ENCODE assay signal across 8 cellular contexts in genomic region chr7:99112097-99112496, GRCh38. TPM values are rescaled to one million over a fixed set of nuclear protein-coding genes. Genes with fewer than 3 reads are reported as not detected.
DNase-seq lines count a peak whose midpoint lies in the region; ATAC-seq and TF ChIP-seq lines count a peak whose summit lies in the region.

No MANE protein-coding gene starts in this region.

- H3K27ac Mint-ChIP-seq in naive thymus-derived CD8-positive, alpha-beta T cell, result peak overlapping the region; percentile 61 to 89 (median 72)

- H3K9me3 Mint-ChIP-seq in naive thymus-derived CD8-positive, alpha-beta T cell, result peaks cover 0 to 16% (median 11%) of the 10 kb centered on the region in 9 donors

- intact Hi-C loops in colonic mucosa (cut with DNase I), result no loop called here

- DNase-seq in OCI-M1 (lab: John Stamatoyannopoulos, UW), result peak; percentile 52
- peak in 3 of 10 donors; percentile 6 to 22 (median 20) for DNase-seq in naive thymus-derived CD8-positive, alpha-beta T cell
- DNase-seq in GM03348 (ENCODE audit: low spot score), result no peak
- no peak for DNase-seq in colonic mucosa
- DNase-seq in NCI-H146 treated with DMSO at 0.1 percent for 48 hours (lab: John Stamatoyannopoulos, UW; ENCODE audit: unreplicated experiment), result no peak

- ATAC-seq in GM18867 (IDR thresholded peaks at IDR 0.05; ENCODE audit: unreplicated experiment) (peak; percentile 68), HG02678 (IDR thresholded peaks at IDR 0.05; ENCODE audit: unreplicated experiment) (peak; percentile 77), GM19328 (IDR thresholded peaks at IDR 0.05; ENCODE audit: unreplicated experiment) (no peak)
- ATAC-seq in naive thymus-derived CD8-positive, alpha-beta T cell, result peak; percentile 70 to 73

- no peaks in the 10 kb centered on the region for H3K36me3 ChIP-seq in colonic mucosa

- TF ChIP-seq CTCF in colonic mucosa (IDR thresholded peaks at IDR 0.05), result no peak

- H3K27me3 Mint-ChIP-seq in naive thymus-derived CD8-positive, alpha-beta T cell, result no peaks in the 10 kb centered on the region

- H3K4me3 Mint-ChIP-seq in naive thymus-derived CD8-positive, alpha-beta T cell, result peak overlapping the region in 6 of 10 donors; percentile 11 to 65 (median 30)

- POLR2A ChIA-PET in naive thymus-derived CD8-positive, alpha-beta T cell (lab: Charles Lee), result interaction anchor here (0.6 to 1.5 kb wide), 2 partner anchors 31 to 46 kb away, joined by 4 to 7 read pairs; partner anchors contain the start of gene SMURF1

- peaks cover 28 to 66% (median 61%) of the 10 kb centered on the region in 4 donors for H3K4me1 Mint-ChIP-seq in naive thymus-derived CD8-positive, alpha-beta T cell

- H3K4me3 ChIP-seq in colonic mucosa, result no peak overlapping the region

- no peak overlapping the region for H3K27ac ChIP-seq in colonic mucosa

- H3K9ac ChIP-seq in colonic mucosa (ENCODE audit: low read depth in 2 of 2, low read length in 2 of 2), result no peak overlapping the region

- H3K27me3 ChIP-seq in colonic mucosa, result no peaks in the 10 kb centered on the region

- H3K4me1 ChIP-seq in colonic mucosa, result peaks cover 6% of the 10 kb centered on the region

- H3K9me3 ChIP-seq in colonic mucosa, result no peaks in the 10 kb centered on the region

- peaks cover 9 to 19% (median 18%) of the 10 kb centered on the region in 3 donors for H3K36me3 Mint-ChIP-seq in naive thymus-derived CD8-positive, alpha-beta T cell

RNA-seq across cellular contexts. Expression of gene SMURF1, which starts 31.8 kb away (rescaled TPM):
- 10 to 100 TPM; 29.0 to 29.1 TPM for total RNA-seq in naive thymus-derived CD8-positive, alpha-beta T cell
- 1 to 10 TPM in 2 of 3 donors, under 1 TPM in 1; 0.95 to 3.2 (median 2.0) TPM for polyA plus RNA-seq in naive thymus-derived CD8-positive, alpha-beta T cell
- 10 to 100 TPM; 26.8 to 35.5 TPM for total RNA-seq in colonic mucosa
